ENCODE assay signal across 1 cellular context in the genomic region with DNA sequence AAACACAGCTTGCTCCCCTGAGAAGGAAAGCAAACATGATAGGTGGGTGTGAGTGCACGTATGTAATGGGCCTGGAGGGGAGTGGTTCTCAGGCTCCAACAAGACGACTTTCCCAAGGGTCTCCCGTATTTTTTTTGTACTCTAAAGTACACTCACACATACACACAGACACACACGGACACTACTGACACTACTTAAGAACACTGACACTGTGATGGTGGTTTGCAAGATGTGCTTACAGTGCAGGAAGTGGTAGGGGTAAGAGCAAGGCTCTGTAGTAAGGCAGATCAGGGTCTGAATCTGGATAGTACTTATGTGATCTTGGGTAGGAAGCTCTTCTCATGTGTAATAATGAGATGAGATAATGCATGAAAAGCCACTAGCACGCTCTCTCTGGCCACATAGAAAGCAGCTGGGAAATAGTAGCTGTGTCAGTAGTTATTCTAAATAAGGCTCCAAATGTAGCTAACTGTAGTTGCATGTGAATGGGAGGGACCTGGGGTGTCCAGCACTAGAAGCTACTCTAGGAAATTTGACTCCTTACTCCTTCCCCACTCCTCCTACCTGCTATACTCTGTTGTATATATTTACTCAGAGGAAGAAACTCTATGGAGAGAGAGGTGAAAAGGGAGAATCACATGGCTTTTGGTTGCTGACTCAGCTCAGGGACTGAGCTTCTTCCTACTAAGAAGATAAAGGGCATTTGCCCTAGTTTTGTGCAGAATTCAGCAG.
TF ChIP-seq lines count a peak whose summit lies in the region.

No MANE protein-coding gene starts in this region.

TF ChIP-seq in HEK293, 187 proteins besides CTCF, POLR2A, EP300 and RAD21 (continued from another document):
- TF ChIP-seq, protein P1, sequence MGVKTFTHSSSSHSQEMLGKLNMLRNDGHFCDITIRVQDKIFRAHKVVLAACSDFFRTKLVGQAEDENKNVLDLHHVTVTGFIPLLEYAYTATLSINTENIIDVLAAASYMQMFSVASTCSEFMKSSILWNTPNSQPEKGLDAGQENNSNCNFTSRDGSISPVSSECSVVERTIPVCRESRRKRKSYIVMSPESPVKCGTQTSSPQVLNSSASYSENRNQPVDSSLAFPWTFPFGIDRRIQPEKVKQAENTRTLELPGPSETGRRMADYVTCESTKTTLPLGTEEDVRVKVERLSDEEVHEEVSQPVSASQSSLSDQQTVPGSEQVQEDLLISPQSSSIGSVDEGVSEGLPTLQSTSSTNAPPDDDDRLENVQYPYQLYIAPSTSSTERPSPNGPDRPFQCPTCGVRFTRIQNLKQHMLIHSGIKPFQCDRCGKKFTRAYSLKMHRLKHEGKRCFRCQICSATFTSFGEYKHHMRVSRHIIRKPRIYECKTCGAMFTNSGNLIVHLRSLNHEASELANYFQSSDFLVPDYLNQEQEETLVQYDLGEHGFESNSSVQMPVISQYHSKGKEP (tag by site-specific recombination; IDR thresholded peaks at IDR 0.05) = 0 out of 2 replicates have a peak, but pooled peaks have one; percentile 44
- TF ChIP-seq ZNF677 (tag by site-specific recombination; IDR thresholded peaks at IDR 0.05) (no peak), MZF1 (tag by site-specific recombination; IDR thresholded peaks at IDR 0.05; ENCODE audit: borderline replicate concordance) (peak; percentile 27; the same call in 1 of the 2 replicates), GLI2 (tag by site-specific recombination; IDR thresholded peaks at IDR 0.05; ENCODE audit: borderline replicate concordance, low read depth) (no peak), ZNF174 (tag by site-specific recombination; IDR thresholded peaks at IDR 0.05) (no peak), HOXC10 (CRISPR knock-in tag; IDR thresholded peaks at IDR 0.05) (no peak), HOXD13 (CRISPR knock-in tag; IDR thresholded peaks at IDR 0.05; ENCODE audit: borderline replicate concordance) (no peak), HOXA7 (CRISPR knock-in tag; IDR thresholded peaks at IDR 0.05; ENCODE audit: borderline replicate concordance) (no peak), TSHZ1 (tag by site-specific recombination; IDR thresholded peaks at IDR 0.05; ENCODE audit: borderline replicate concordance) (0 out of 2 replicates have a peak, but pooled peaks have one; percentile 16), ZNF561 (tag by site-specific recombination; IDR thresholded peaks at IDR 0.05; ENCODE audit: borderline replicate concordance) (0 out of 2 replicates have a peak, but pooled peaks have one; percentile 22), WT1 (tag by site-specific recombination; IDR thresholded peaks at IDR 0.05) (no peak), ZNF133 (tag by site-specific recombination; IDR thresholded peaks at IDR 0.05) (no peak), PRDM1 (tag by site-specific recombination; IDR thresholded peaks at IDR 0.05) (peak; percentile 52; the same call in 1 of the 2 replicates), TRIM28 (IDR thresholded peaks at IDR 0.05; ENCODE audit: borderline replicate concordance, low read length) (peak; percentile 72), IKZF3 (tag by site-specific recombination; IDR thresholded peaks at IDR 0.05) (no peak), ZNF138 (tag by site-specific recombination; IDR thresholded peaks at IDR 0.05; ENCODE audit: borderline replicate concordance) (no peak), OSR2 (tag by site-specific recombination; IDR thresholded peaks at IDR 0.05) (peak; percentile 50), ZSCAN16 (tag by site-specific recombination; IDR thresholded peaks at IDR 0.05) (no peak), ZNF658 (tag by site-specific recombination; IDR thresholded peaks at IDR 0.05) (no peak), ZNF777 (tag by site-specific recombination; IDR thresholded peaks at IDR 0.05; ENCODE audit: borderline replicate concordance) (no peak), SALL2 (tag by site-specific recombination; IDR thresholded peaks at IDR 0.05; ENCODE audit: borderline replicate concordance) (no peak), ZNF571 (tag by site-specific recombination; IDR thresholded peaks at IDR 0.05) (no peak), ZBTB17 (tag by site-specific recombination; IDR thresholded peaks at IDR 0.05) (peak; percentile 39; the same call in 1 of the 2 replicates), ZNF473 (tag by site-specific recombination; IDR thresholded peaks at IDR 0.05) (no peak), ZNF239 (tag by site-specific recombination; IDR thresholded peaks at IDR 0.05) (no peak), ZFP69B (tag by site-specific recombination; IDR thresholded peaks at IDR 0.05) (no peak), PATZ1 (tag by site-specific recombination; IDR thresholded peaks at IDR 0.05) (peak; percentile 18; the same call in 1 of the 2 replicates), ZNF362 (tag by site-specific recombination; IDR thresholded peaks at IDR 0.05) (no peak)
- TF ChIP-seq, protein P2, sequence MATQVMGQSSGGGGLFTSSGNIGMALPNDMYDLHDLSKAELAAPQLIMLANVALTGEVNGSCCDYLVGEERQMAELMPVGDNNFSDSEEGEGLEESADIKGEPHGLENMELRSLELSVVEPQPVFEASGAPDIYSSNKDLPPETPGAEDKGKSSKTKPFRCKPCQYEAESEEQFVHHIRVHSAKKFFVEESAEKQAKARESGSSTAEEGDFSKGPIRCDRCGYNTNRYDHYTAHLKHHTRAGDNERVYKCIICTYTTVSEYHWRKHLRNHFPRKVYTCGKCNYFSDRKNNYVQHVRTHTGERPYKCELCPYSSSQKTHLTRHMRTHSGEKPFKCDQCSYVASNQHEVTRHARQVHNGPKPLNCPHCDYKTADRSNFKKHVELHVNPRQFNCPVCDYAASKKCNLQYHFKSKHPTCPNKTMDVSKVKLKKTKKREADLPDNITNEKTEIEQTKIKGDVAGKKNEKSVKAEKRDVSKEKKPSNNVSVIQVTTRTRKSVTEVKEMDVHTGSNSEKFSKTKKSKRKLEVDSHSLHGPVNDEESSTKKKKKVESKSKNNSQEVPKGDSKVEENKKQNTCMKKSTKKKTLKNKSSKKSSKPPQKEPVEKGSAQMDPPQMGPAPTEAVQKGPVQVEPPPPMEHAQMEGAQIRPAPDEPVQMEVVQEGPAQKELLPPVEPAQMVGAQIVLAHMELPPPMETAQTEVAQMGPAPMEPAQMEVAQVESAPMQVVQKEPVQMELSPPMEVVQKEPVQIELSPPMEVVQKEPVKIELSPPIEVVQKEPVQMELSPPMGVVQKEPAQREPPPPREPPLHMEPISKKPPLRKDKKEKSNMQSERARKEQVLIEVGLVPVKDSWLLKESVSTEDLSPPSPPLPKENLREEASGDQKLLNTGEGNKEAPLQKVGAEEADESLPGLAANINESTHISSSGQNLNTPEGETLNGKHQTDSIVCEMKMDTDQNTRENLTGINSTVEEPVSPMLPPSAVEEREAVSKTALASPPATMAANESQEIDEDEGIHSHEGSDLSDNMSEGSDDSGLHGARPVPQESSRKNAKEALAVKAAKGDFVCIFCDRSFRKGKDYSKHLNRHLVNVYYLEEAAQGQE (tag by site-specific recombination; IDR thresholded peaks at IDR 0.05) = 0 out of 2 replicates have a peak, but pooled peaks have one; percentile 18
- TF ChIP-seq, protein P3, sequence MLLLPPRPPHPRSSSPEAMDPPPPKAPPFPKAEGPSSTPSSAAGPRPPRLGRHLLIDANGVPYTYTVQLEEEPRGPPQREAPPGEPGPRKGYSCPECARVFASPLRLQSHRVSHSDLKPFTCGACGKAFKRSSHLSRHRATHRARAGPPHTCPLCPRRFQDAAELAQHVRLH (tag by site-specific recombination; IDR thresholded peaks at IDR 0.05) = no peak
- TF ChIP-seq, protein P4, sequence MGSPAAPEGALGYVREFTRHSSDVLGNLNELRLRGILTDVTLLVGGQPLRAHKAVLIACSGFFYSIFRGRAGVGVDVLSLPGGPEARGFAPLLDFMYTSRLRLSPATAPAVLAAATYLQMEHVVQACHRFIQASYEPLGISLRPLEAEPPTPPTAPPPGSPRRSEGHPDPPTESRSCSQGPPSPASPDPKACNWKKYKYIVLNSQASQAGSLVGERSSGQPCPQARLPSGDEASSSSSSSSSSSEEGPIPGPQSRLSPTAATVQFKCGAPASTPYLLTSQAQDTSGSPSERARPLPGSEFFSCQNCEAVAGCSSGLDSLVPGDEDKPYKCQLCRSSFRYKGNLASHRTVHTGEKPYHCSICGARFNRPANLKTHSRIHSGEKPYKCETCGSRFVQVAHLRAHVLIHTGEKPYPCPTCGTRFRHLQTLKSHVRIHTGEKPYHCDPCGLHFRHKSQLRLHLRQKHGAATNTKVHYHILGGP (tag by site-specific recombination; IDR thresholded peaks at IDR 0.05) = no peak
- TF ChIP-seq, protein P5, sequence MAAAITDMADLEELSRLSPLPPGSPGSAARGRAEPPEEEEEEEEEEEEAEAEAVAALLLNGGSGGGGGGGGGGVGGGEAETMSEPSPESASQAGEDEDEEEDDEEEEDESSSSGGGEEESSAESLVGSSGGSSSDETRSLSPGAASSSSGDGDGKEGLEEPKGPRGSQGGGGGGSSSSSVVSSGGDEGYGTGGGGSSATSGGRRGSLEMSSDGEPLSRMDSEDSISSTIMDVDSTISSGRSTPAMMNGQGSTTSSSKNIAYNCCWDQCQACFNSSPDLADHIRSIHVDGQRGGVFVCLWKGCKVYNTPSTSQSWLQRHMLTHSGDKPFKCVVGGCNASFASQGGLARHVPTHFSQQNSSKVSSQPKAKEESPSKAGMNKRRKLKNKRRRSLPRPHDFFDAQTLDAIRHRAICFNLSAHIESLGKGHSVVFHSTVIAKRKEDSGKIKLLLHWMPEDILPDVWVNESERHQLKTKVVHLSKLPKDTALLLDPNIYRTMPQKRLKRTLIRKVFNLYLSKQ (tag by site-specific recombination; IDR thresholded peaks at IDR 0.05; ENCODE audit: borderline replicate concordance) = no peak
TF ChIP-seq in HEK293: peak in this region for 12.
